Comparison of ENCODE assay signal across 8 cellular contexts in genomic region chr3:195129644-195130492, GRCh38.
A peak's percentile ranks its signal among the peaks of the same experiment; 100 is the strongest.
DNase-seq lines count a peak whose midpoint lies in the region; ATAC-seq and TF ChIP-seq lines count a peak whose summit lies in the region.

No MANE protein-coding gene starts in this region.

- ATAC-seq in GM19455 (IDR thresholded peaks at IDR 0.05; ENCODE audit: unreplicated experiment) (peak; percentile 84), HG03354 (IDR thresholded peaks at IDR 0.05; ENCODE audit: poor library complexity, severe bottlenecking, unreplicated experiment) (peak; percentile 93)

- H3K14ac ChIP-seq in mesenchymal stem cell (ENCODE audit: low read length in 2 of 2), result no peak overlapping the region

- H3K23ac ChIP-seq in mesenchymal stem cell (ENCODE audit: low read length in 2 of 2) (no peak overlapping the region), mesendoderm (ENCODE audit: low read length) (no peak overlapping the region)

- H2BK5ac ChIP-seq in mesenchymal stem cell (ENCODE audit: low read depth, low read length, poor library complexity, severe bottlenecking) (no peak overlapping the region), mesendoderm (ENCODE audit: low read length) (no peak overlapping the region)

- peak; percentile 30 for DNase-seq in dermis blood vessel endothelial cell
- no peak for DNase-seq in NCI-H2196 (lab: John Stamatoyannopoulos, UW; ENCODE audit: unreplicated experiment)
- no peak for DNase-seq in mesenchymal stem cell
- DNase-seq in DMS53 (lab: John Stamatoyannopoulos, UW), result no peak
- DNase-seq in mesendoderm, result no peak

- H3K79me1 ChIP-seq in mesenchymal stem cell (replicated peaks; ENCODE audit: low read length, poor library complexity, severe bottlenecking) (peaks cover 8% of the 10 kb centered on the region), mesendoderm (ENCODE audit: low read length) (no peaks in the 10 kb centered on the region)

- TF ChIP-seq CTCF in GM12875 (IDR thresholded peaks at IDR 0.05; ENCODE audit: borderline replicate concordance, insufficient read depth, low read depth, low read length), result no peak

- H3K4ac ChIP-seq in mesenchymal stem cell (ENCODE audit: low read depth in 1 of 2, low read length in 2 of 2), result no peak overlapping the region
- no peak overlapping the region for H3K4ac ChIP-seq in mesendoderm (ENCODE audit: low read depth, low read length)

- no peak overlapping the region for H4K5ac ChIP-seq in mesendoderm (ENCODE audit: low read length)

- H3K27me3 ChIP-seq in mesenchymal stem cell (ENCODE audit: control insufficient read depth in 1 of 2, insufficient read depth in 1 of 2, low read length in 2 of 2), result no peaks in the 10 kb centered on the region
- H3K27me3 ChIP-seq in mesendoderm (ENCODE audit: insufficient read depth, low read length, poor library complexity), result no peaks in the 10 kb centered on the region

- H2BK15ac ChIP-seq in mesenchymal stem cell (ENCODE audit: low read depth, poor library complexity, severe bottlenecking) (no peak overlapping the region), mesendoderm (replicated peaks; ENCODE audit: low read depth) (no peak overlapping the region)

- H3K9me3 ChIP-seq in mesenchymal stem cell (ENCODE audit: control insufficient read depth, low read length), result no peaks in the 10 kb centered on the region

- no peak overlapping the region for H2BK120ac ChIP-seq in mesenchymal stem cell (ENCODE audit: low read depth, low read length)
- no peak overlapping the region for H2BK120ac ChIP-seq in mesendoderm (ENCODE audit: low read depth, low read length)

- no peaks in the 10 kb centered on the region for H3K79me2 ChIP-seq in mesendoderm (ENCODE audit: control insufficient read depth, insufficient read depth, low read length)

- H3K36me3 ChIP-seq in mesenchymal stem cell (ENCODE audit: control insufficient read depth in 1 of 2, insufficient read depth in 2 of 2, low read depth in 1 of 2, low read length in 2 of 2) (no peaks in the 10 kb centered on the region), mesendoderm (ENCODE audit: control insufficient read depth, insufficient read depth, low read length) (no peaks in the 10 kb centered on the region)

- no peak overlapping the region for H2AFZ ChIP-seq in mesenchymal stem cell (ENCODE audit: low read depth, low read length)

- H3K18ac ChIP-seq in mesenchymal stem cell (ENCODE audit: low read depth in 1 of 2, low read length in 2 of 2), result no peak overlapping the region
- no peak overlapping the region for H3K18ac ChIP-seq in mesendoderm (ENCODE audit: low read length)

- H2AK5ac ChIP-seq in mesenchymal stem cell (ENCODE audit: low read length, severe bottlenecking), result no peak overlapping the region
- H2AK5ac ChIP-seq in mesendoderm (ENCODE audit: low read length), result no peak overlapping the region

- H3K4me3 ChIP-seq in GM12875 (ENCODE audit: low read depth, low read length) (peak overlapping the region; percentile 29), mesenchymal stem cell (ENCODE audit: insufficient read depth in 1 of 2, low read depth in 1 of 2, low read length in 2 of 2) (no peak overlapping the region), mesendoderm (ENCODE audit: low read length) (no peak overlapping the region)

- H3K56ac ChIP-seq in mesendoderm (ENCODE audit: low read length), result no peak overlapping the region

- H4K91ac ChIP-seq in mesenchymal stem cell (ENCODE audit: low read length), result no peak overlapping the region

- 80% methylated on average over 10 of the region's 11 CpGs for WGBS in mesenchymal stem cell
- no CpG with 5 or more reads among the region's 11 CpGs for WGBS in mesendoderm (ENCODE audit: extremely low coverage, insufficient coverage, low lambda C conversion rate)

- H2BK12ac ChIP-seq in mesenchymal stem cell (ENCODE audit: low read length in 2 of 2), result no peak overlapping the region

- H3K9ac ChIP-seq in mesenchymal stem cell (ENCODE audit: low read length), result no peak overlapping the region
- H3K9ac ChIP-seq in mesendoderm (ENCODE audit: low read length), result no peak overlapping the region

- H4K8ac ChIP-seq in mesenchymal stem cell (ENCODE audit: low read length) (no peak overlapping the region), mesendoderm (ENCODE audit: low read depth, low read length) (no peak overlapping the region)

- no peak overlapping the region for H3K4me2 ChIP-seq in mesenchymal stem cell (ENCODE audit: low read length, poor library complexity, severe bottlenecking)
- H3K4me2 ChIP-seq in mesendoderm (ENCODE audit: low read length), result no peak overlapping the region

- H3K27ac ChIP-seq in mesenchymal stem cell (ENCODE audit: low read length, poor library complexity, severe bottlenecking), result no peak overlapping the region
- no peak overlapping the region for H3K27ac ChIP-seq in mesendoderm (ENCODE audit: low read depth, low read length)

- H3K4me1 ChIP-seq in mesenchymal stem cell (ENCODE audit: control insufficient read depth, insufficient read depth, low read depth, low read length) (no peaks in the 10 kb centered on the region), mesendoderm (ENCODE audit: control insufficient read depth, low read depth, low read length) (no peaks in the 10 kb centered on the region)
